ENCODE assay signal across 8 cellular contexts in genomic region chr3:15108082-15108545, GRCh38. TPM values are rescaled to one million over a fixed set of nuclear protein-coding genes. Genes with fewer than 3 reads are reported as not detected.
DNase-seq lines count a peak whose midpoint lies in the region; ATAC-seq and TF ChIP-seq lines count a peak whose summit lies in the region.

No MANE protein-coding gene starts in this region.

- H2AFZ ChIP-seq in neuronal stem cell (ENCODE audit: low read length), result peak overlapping the region; percentile 77

- H3K9me3 ChIP-seq in neuronal stem cell (replicated peaks in 1 of 2; ENCODE audit: control insufficient read depth in 2 of 2, insufficient read depth in 1 of 2, low read depth in 1 of 2, low read length in 2 of 2) (no peaks in the 10 kb centered on the region), stomach (no peaks in the 10 kb centered on the region)

- peaks cover 7% of the 10 kb centered on the region for H3K27me3 Mint-ChIP-seq in activated T-cell treated with anti-CD3 and anti-CD28 coated beads, Interleukin-2, amount 50 U/mL, for 4 hours (ENCODE audit: low read depth)

- peaks cover 4% of the 10 kb centered on the region for H3K4me1 Mint-ChIP-seq in activated T-cell treated with anti-CD3 and anti-CD28 coated beads, Interleukin-2, amount 50 U/mL, for 4 hours (ENCODE audit: low read depth)

- H3K9me3 Mint-ChIP-seq in activated T-cell treated with anti-CD3 and anti-CD28 coated beads, Interleukin-2, amount 50 U/mL, for 4 hours, result no peaks in the 10 kb centered on the region

- no peak overlapping the region for H3K23ac ChIP-seq in neuronal stem cell (ENCODE audit: low read depth, low read length, poor library complexity)

- intact Hi-C loops in stomach (cut with DNase I; ENCODE audit: low total_unique reads), result no loop called here

- no peak overlapping the region for H4K8ac ChIP-seq in neuronal stem cell (ENCODE audit: low read depth, low read length)

- no peak for TF ChIP-seq POLR2A in stomach (IDR thresholded peaks at IDR 0.05)

- H3K4ac ChIP-seq in neuronal stem cell (ENCODE audit: low read length), result no peak overlapping the region

- no peaks in the 10 kb centered on the region for H3K36me3 Mint-ChIP-seq in activated T-cell treated with anti-CD3 and anti-CD28 coated beads, Interleukin-2, amount 50 U/mL, for 4 hours (ENCODE audit: insufficient read depth)

- H4K91ac ChIP-seq in neuronal stem cell (ENCODE audit: low read depth, low read length, poor library complexity), result no peak overlapping the region

- no peak overlapping the region for H3K14ac ChIP-seq in neuronal stem cell (ENCODE audit: low read length)

- POLR2A ChIA-PET in AG04449 (lab: Yijun Ruan, JAX), result no interaction called here

- no peak overlapping the region for H3K4me2 ChIP-seq in neuronal stem cell (ENCODE audit: insufficient read depth, low read length, poor library complexity, severe bottlenecking)

- H2AK5ac ChIP-seq in neuronal stem cell (ENCODE audit: low read depth, low read length), result no peak overlapping the region

- CTCF ChIA-PET in AG04449 (lab: Yijun Ruan, JAX), result interaction anchor here (0.5 to 6.8 kb wide), 28 partner anchors 9 to 1133 kb away, joined by 3 to 121 read pairs (median 6); partner anchors contain the start of genes CAPN7, MRPS25 and RBSN

- no peak overlapping the region for H3K18ac ChIP-seq in neuronal stem cell (ENCODE audit: low read length)

- H3K4me3 Mint-ChIP-seq in activated T-cell treated with anti-CD3 and anti-CD28 coated beads, Interleukin-2, amount 50 U/mL, for 4 hours, result no peak overlapping the region

- H3K36me3 ChIP-seq in neuronal stem cell (replicated peaks in 1 of 2; ENCODE audit: control insufficient read depth in 2 of 2, insufficient read depth in 2 of 2, low read length in 2 of 2), result no peaks in the 10 kb centered on the region
- H3K36me3 ChIP-seq in stomach, result no peaks in the 10 kb centered on the region

- no peak for TF ChIP-seq EP300 in stomach (IDR thresholded peaks at IDR 0.05)

- no peak overlapping the region for H3K9ac ChIP-seq in neuronal stem cell (ENCODE audit: low read depth, low read length, poor library complexity)

- H3K27ac ChIP-seq in neuronal stem cell (replicated peaks; ENCODE audit: low read length) (no peak overlapping the region), stomach (no peak overlapping the region)

- H2BK15ac ChIP-seq in neuronal stem cell (ENCODE audit: low read length), result peak overlapping the region; percentile 14

- DNase-seq in AG04449 (ENCODE audit: low read depth, low spot score) (no peak), HK-2 (ENCODE audit: unreplicated experiment) (peak; percentile 54), OCI-M1 (lab: John Stamatoyannopoulos, UW) (peak; percentile 78), fibroblast of the aortic adventitia (ENCODE audit: low read depth) (peak; percentile 81), neuronal stem cell (ENCODE audit: low spot score) (peak; percentile 75), stomach (peak; percentile 70)
- DNase-seq in activated T-cell treated with anti-CD3 and anti-CD28 coated beads, Interleukin-2, amount 50 U/mL, for 4 hours, result peak; percentile 67

- no peaks in the 10 kb centered on the region for H3K79me1 ChIP-seq in neuronal stem cell (ENCODE audit: low read depth, low read length)

- H2BK120ac ChIP-seq in neuronal stem cell (ENCODE audit: low read depth, low read length), result no peak overlapping the region

- H3K4me3 ChIP-seq in AG04449 (ENCODE audit: low read depth, low read length) (no peak overlapping the region), fibroblast of the aortic adventitia (ENCODE audit: low read depth, low read length) (peak overlapping the region; percentile 17), neuronal stem cell (ENCODE audit: low read length in 2 of 2) (no peak overlapping the region), stomach (no peak overlapping the region)

- H2BK5ac ChIP-seq in neuronal stem cell (ENCODE audit: low read length), result no peak overlapping the region

- H3K4me1 ChIP-seq in neuronal stem cell (ENCODE audit: control insufficient read depth in 2 of 2, insufficient read depth in 1 of 2, low read depth in 1 of 2, low read length in 2 of 2), result no peaks in the 10 kb centered on the region
- peaks cover 1 to 10% (median 10%) of the 10 kb centered on the region in 4 donors for H3K4me1 ChIP-seq in stomach

- WGBS in neuronal stem cell (ENCODE audit: extremely low coverage in 2 of 2, insufficient read length in 2 of 2, insufficient replicate concordance in 1 of 2), 2 donors, result no CpG with 5 or more reads among the region's 11 CpGs
- 13 to 20% (median 15%) methylated on average over 11 of the region's 11 CpGs for WGBS in stomach, 5 donors

- peak; percentile 67 for ATAC-seq in GM18520 (IDR thresholded peaks at IDR 0.05; ENCODE audit: unreplicated experiment)
- peak; percentile 91 to 98 for ATAC-seq in activated T-cell treated with anti-CD3 and anti-CD28 coated beads, Interleukin-2, amount 50 U/mL, for 4 hours

- peak; percentile 86 for TF ChIP-seq CTCF in AG04449 (IDR thresholded peaks at IDR 0.05; ENCODE audit: insufficient read depth, low read length, missing control alignments)
- peak; percentile 93 for TF ChIP-seq CTCF in fibroblast of the aortic adventitia (IDR thresholded peaks at IDR 0.05; ENCODE audit: insufficient read depth, low read length)
- peak in 5 of 7 experiments; percentile 71 to 90 (median 80) for TF ChIP-seq CTCF in stomach (IDR thresholded peaks at IDR 0.05)

- no peak overlapping the region for H2BK12ac ChIP-seq in neuronal stem cell (ENCODE audit: low read length)

- peaks cover 0 to 20% (median 0%) of the 10 kb centered on the region in 3 experiments for H3K27me3 ChIP-seq in neuronal stem cell (ENCODE audit: control insufficient read depth in 3 of 3, insufficient read depth in 3 of 3, low read depth in 1 of 3, low read length in 3 of 3)
- H3K27me3 ChIP-seq in stomach, result no peaks in the 10 kb centered on the region

RNA-seq across cellular contexts. Expression of gene RBSN, which starts 9.2 kb away (rescaled TPM):
- 10 to 100 TPM in 2 of 3 donors, 1 to 10 TPM in 1; 9.2 to 11.4 (median 11.2) TPM for total RNA-seq in activated T-cell treated with anti-CD3 and anti-CD28 coated beads, Interleukin-2, amount 50 U/mL, for 4 hours
- total RNA-seq in fibroblast of the aortic adventitia (ENCODE audit: low replicate concordance), result 22.7 and 29.6 TPM in 2 replicates
- polyA plus RNA-seq in neuronal stem cell (2013, experiment 1 of 2), result 11.7 TPM
- polyA plus RNA-seq in neuronal stem cell (2013, experiment 2 of 2), result 12.2 TPM
- total RNA-seq in stomach, result 100 to 1,000 TPM in 1 of 5 donors, 10 to 100 TPM in 3, 1 to 10 TPM in 1; 4.3 to 127 (median 26.6) TPM
- 1 to 10 TPM; 5.9 to 8.5 (median 7.9) TPM for polyA plus RNA-seq in stomach

RNA-seq across cellular contexts. Expression of gene MRPS25, which starts 43.0 kb away (rescaled TPM):
- total RNA-seq in activated T-cell treated with anti-CD3 and anti-CD28 coated beads, Interleukin-2, amount 50 U/mL, for 4 hours, result 10 to 100 TPM; 76.2 to 87.3 (median 81.1) TPM
- 12.7 and 17.0 TPM in 2 replicates for total RNA-seq in fibroblast of the aortic adventitia (ENCODE audit: low replicate concordance)
- polyA plus RNA-seq in neuronal stem cell (2013, experiment 1 of 2), result 20.1 TPM
- 18.2 TPM for polyA plus RNA-seq in neuronal stem cell (2013, experiment 2 of 2)
- 100 to 1,000 TPM in 1 of 5 donors, 10 to 100 TPM in 4; 13.9 to 126 (median 24.9) TPM for total RNA-seq in stomach
- polyA plus RNA-seq in stomach, result 10 to 100 TPM; 17.7 to 51.9 (median 38.3) TPM
